ENCODE assay signal across 8 cellular contexts in the genomic region with DNA sequence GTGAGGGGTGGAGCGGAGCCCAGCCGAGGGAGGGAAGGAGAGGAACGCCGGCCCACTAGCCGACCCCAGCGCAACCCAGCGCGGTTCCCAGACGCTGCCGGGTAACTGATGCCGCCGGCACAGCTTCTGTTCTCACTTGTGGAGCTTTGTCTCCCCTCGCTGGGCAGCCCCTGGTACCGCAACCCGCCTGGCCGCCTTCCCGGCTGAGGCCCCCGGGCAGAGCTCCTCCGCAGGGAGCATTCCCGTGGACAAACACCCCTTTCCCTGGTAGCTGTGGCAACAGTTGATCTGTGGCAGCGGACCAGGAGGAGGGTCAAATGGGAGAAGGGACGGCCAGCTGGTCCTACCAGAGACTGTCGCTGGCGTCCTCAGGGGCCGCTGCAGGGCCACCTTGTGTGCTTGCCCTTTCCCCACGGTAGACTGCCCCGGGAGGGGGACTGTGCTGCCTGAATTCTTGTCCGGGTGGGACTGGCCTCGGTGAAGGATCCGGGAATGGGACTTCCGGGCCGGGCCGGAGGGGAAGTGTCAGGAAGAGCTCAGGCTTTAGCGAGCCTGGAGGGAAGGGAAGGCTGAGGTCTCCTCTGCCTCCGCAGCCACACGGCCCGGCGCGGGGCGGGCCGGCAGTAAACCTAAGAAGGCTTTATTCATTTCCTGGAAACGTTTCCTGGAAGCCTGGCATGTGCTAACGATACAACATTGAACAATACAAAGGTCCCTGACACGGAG.
A peak's percentile ranks its signal among the peaks of the same experiment; 100 is the strongest.
DNase-seq lines count a peak whose midpoint lies in the region; ATAC-seq and TF ChIP-seq lines count a peak whose summit lies in the region.

No MANE protein-coding gene starts in this region.

- intact Hi-C loops in A673 (cut with micrococcal nuclease; ENCODE audit: unreplicated experiment): no loop called here
- intact Hi-C loops in uterus (cut with DNase I; ENCODE audit: low total_unique reads): no loop called here

- TF ChIP-seq POLR2A in uterus (IDR thresholded peaks at IDR 0.05): no peak

- 1 to 3% methylated on average over 43 to 44 of the region's 44 CpGs for WGBS in esophagus, 2 donors

- H3K9me3 ChIP-seq in A673 (ENCODE audit: low read depth, low read length, poor library complexity, severe bottlenecking): no peaks in the 10 kb centered on the region
- H3K9me3 ChIP-seq in esophagus (ENCODE audit: control insufficient read depth in 2 of 2, insufficient read depth in 1 of 2, low read depth in 1 of 2, low read length in 1 of 2): peaks cover 0 to 3% of the 10 kb centered on the region in 2 donors
- H3K9me3 ChIP-seq in uterus: no peaks in the 10 kb centered on the region

- peak; percentile 85 for DNase-seq in A673 (ENCODE audit: low spot score)
- DNase-seq in GM20000 (ENCODE audit: low spot score): peak; percentile 23
- peak; percentile 63 for DNase-seq in RPMI7951 (ENCODE audit: low read depth)
- DNase-seq in middle frontal gyrus (ENCODE audit: extremely low spot score, low spot score): peak; percentile 33
- peak; percentile 31 to 46 for DNase-seq in uterus
- DNase-seq in GDM1 (lab: John Stamatoyannopoulos, UW): no peak

- POLR2A ChIA-PET in A673 (lab: Charles Lee; ENCODE audit: low non-redundant PET): no interaction called here

- H3K4me1 ChIP-seq in A673 (ENCODE audit: insufficient read depth, low read length, poor library complexity, severe bottlenecking): no peaks in the 10 kb centered on the region
- H3K4me1 ChIP-seq in esophagus (ENCODE audit: control insufficient read depth in 2 of 2, insufficient read depth in 2 of 2, low read length in 1 of 2): no peaks in the 10 kb centered on the region
- no peaks in the 10 kb centered on the region for H3K4me1 ChIP-seq in uterus

- no peak for ATAC-seq in HG03135 (IDR thresholded peaks at IDR 0.05; ENCODE audit: unreplicated experiment)

- H3K36me3 ChIP-seq in A673 (ENCODE audit: insufficient read depth, low read length, poor library complexity, severe bottlenecking) (no peaks in the 10 kb centered on the region), esophagus (ENCODE audit: control insufficient read depth in 2 of 2, insufficient read depth in 2 of 2, low read length in 1 of 2) (no peaks in the 10 kb centered on the region), uterus (no peaks in the 10 kb centered on the region)

- H3K4me3 ChIP-seq in A673 (ENCODE audit: low read depth, low read length, poor library complexity, severe bottlenecking) (peak overlapping the region; percentile 21), esophagus (ENCODE audit: low read depth in 1 of 2, low read length in 2 of 2) (peak overlapping the region; percentile 43 to 44), uterus (peak overlapping the region; percentile 35 to 49)

- H3K27ac ChIP-seq in A673 (ENCODE audit: low read depth, low read length, poor library complexity, severe bottlenecking) (no peak overlapping the region), esophagus (ENCODE audit: low read depth in 2 of 2, low read length in 1 of 2) (peak overlapping the region in 1 of 2 donors; percentile 0), uterus (peak overlapping the region in 1 of 2 donors; percentile 61)

- CTCF ChIA-PET in A673 (lab: Charles Lee): interaction anchor here (0.5 to 0.8 kb wide), 2 partner anchors 123 to 1370 kb away, joined by 3 to 4 read pairs; no protein-coding TSS in a partner anchor

- BruUV-seq in A673 (replicated peaks; lab: Mats Ljungman, UMichigan): no TSS peak

- peak; percentile 82 for TF ChIP-seq CTCF in A673 (conservative IDR thresholded peaks at IDR 0.05; ENCODE audit: low read depth, low read length)
- TF ChIP-seq CTCF in GM20000 (IDR thresholded peaks at IDR 0.05; ENCODE audit: extremely low read depth, missing control alignments): no peak
- peak; percentile 30 to 68 (median 50) for TF ChIP-seq CTCF in uterus (IDR thresholded peaks at IDR 0.05)

- no peaks in the 10 kb centered on the region for H3K27me3 ChIP-seq in A673 (replicated peaks; ENCODE audit: insufficient read depth, low read depth, low read length, poor library complexity)
- H3K27me3 ChIP-seq in esophagus (ENCODE audit: control insufficient read depth in 1 of 2, insufficient read depth in 2 of 2, low read length in 2 of 2): peaks cover 0 to 4% of the 10 kb centered on the region in 2 donors
- no peaks in the 10 kb centered on the region for H3K27me3 ChIP-seq in uterus
